ENCODE assay signal across 1 cellular context in the genomic region with DNA sequence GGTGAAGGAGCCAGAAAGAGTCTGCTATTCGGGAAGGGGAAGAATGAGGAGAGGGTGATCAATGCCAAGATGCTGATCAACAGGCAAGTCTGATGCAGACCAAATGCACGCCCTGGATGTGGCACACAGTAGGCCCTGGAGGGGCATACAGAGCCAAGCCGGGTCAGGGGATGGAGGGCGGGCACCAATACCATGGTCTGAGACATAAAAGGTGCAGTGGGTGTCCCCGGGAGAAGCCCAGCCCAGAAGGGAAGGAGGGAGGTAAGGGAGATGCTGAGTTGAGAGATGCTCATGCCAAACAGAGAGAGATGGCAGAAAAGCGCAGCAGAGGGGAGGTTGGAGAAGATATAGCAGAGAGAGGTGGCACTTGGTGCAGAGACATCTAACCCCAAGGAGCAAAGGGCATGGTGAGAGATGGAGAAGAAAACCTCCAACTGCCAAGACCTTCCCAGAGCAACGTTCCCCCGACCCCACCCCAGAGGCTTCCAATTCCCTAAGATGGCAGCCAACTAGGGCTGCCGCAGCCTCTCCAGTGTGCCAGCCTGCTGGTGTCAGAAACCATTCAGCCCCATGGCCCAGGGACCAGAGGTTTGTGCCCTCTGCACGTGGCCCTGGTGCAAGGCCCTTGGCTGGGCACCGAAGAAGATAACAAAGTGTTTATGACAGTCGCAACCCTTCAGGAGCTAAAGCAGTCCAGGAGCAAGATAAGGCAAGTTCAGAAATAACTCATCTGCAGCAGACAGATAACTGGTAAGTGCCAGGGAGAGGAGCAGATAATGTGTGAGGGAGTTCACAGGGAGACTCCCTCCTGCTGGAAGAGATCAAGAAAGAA.
TF ChIP-seq lines count a peak whose summit lies in the region.

No MANE protein-coding gene starts in this region.

TF ChIP-seq in K562, 482 proteins besides CTCF, POLR2A, EP300 and RAD21 (continued from another document and continues in another):
- TF ChIP-seq PKNOX1 (IDR thresholded peaks at IDR 0.05) (peak; percentile 87), HMGN3 (IDR thresholded peaks at IDR 0.05; ENCODE audit: borderline replicate concordance, extremely low read depth, insufficient read length, low read depth, low read length) (peak; percentile 93), MLLT1 (IDR thresholded peaks at IDR 0.05) (0 out of 4 replicates have a peak, but pooled peaks of 1 of the 2 experiments have one; percentile 39), ZNF212 (CRISPR knock-in tag; IDR thresholded peaks at IDR 0.05) (0 out of 2 replicates have a peak, but pooled peaks have one; percentile 32), PYGO2 (tag; IDR thresholded peaks at IDR 0.05) (peak; percentile 71), TAF7 (tag; IDR thresholded peaks at IDR 0.05) (no peak), ARNT (IDR thresholded peaks at IDR 0.05) (peak; percentile 45 to 91; a peak in 2 of 4 replicates), KLF13 (tag; IDR thresholded peaks at IDR 0.05; ENCODE audit: borderline replicate concordance, low read depth) (no peak), NFIC (IDR thresholded peaks at IDR 0.05) (peak; percentile 93), ZBTB1 (CRISPR knock-in tag; IDR thresholded peaks at IDR 0.05; ENCODE audit: borderline replicate concordance, low read depth) (0 out of 2 replicates have a peak, but pooled peaks have one; percentile 49), RB1 (IDR thresholded peaks at IDR 0.05; ENCODE audit: low read depth) (no peak; the same call in 1 of the 2 replicates), CTBP1 (IDR thresholded peaks at IDR 0.05; ENCODE audit: borderline replicate concordance) (peak; percentile 98), OTX1 (CRISPR knock-in tag; IDR thresholded peaks at IDR 0.05) (0 out of 2 replicates have a peak, but pooled peaks have one; percentile 42), SLC30A9 (CRISPR knock-in tag; IDR thresholded peaks at IDR 0.05) (no peak), ZNF584 (CRISPR knock-in tag; IDR thresholded peaks at IDR 0.05; ENCODE audit: low read depth) (peak; percentile 61; the same call in 1 of the 2 replicates), GATA2 (CRISPR knock-in tag; IDR thresholded peaks at IDR 0.05) (peak; percentile 95), ZNF589 (CRISPR knock-in tag; IDR thresholded peaks at IDR 0.05; ENCODE audit: low read depth) (peak; percentile 91), FOSL1 (tag; conservative IDR thresholded peaks at IDR 0.05) (peak; percentile 71), MEF2D (tag; conservative IDR thresholded peaks at IDR 0.05; ENCODE audit: low read depth) (peak; percentile 99), FOXP1 (CRISPR knock-in tag; IDR thresholded peaks at IDR 0.05) (no peak; the same call in 1 of the 2 replicates), ETV5 (CRISPR knock-in tag; IDR thresholded peaks at IDR 0.05; ENCODE audit: low read depth) (peak; percentile 49; the same call in 1 of the 2 replicates), KLF16 (IDR thresholded peaks at IDR 0.05) (peak; percentile 98), FOXM1 (IDR thresholded peaks at IDR 0.05; ENCODE audit: low read depth) (peak; percentile 89), FOXM1 (CRISPR knock-in tag; IDR thresholded peaks at IDR 0.05; ENCODE audit: low read depth) (no peak), MEIS2 (IDR thresholded peaks at IDR 0.05; ENCODE audit: partially characterized antibody) (peak; percentile 95), DEAF1 (CRISPR knock-in tag; IDR thresholded peaks at IDR 0.05) (no peak), NCOA4 (IDR thresholded peaks at IDR 0.05; ENCODE audit: partially characterized antibody) (peak; percentile 78), KDM1A (IDR thresholded peaks at IDR 0.05) (peak; percentile 88 to 93), ZBTB49 (CRISPR knock-in tag; IDR thresholded peaks at IDR 0.05; ENCODE audit: borderline replicate concordance) (no peak), TBL1XR1 (IDR thresholded peaks at IDR 0.05; ENCODE audit: low read length in 2 of 2) (peak; percentile 75 to 99; a peak in 2 of 4 replicates), HDAC2 (IDR thresholded peaks at IDR 0.05) (peak; percentile 95), RNF2 (IDR thresholded peaks at IDR 0.05) (peak; percentile 88; the same call in 1 of the 2 replicates), ZMIZ1 (IDR thresholded peaks at IDR 0.05; ENCODE audit: low read depth in 2 of 2, low read length in 2 of 2) (peak in 1 of 2 experiments; percentile 94; a peak in 2 of 4 replicates), ZNF41 (CRISPR knock-in tag; conservative IDR thresholded peaks at IDR 0.05) (peak; percentile 66; the same call in 1 of the 2 replicates), CBFA2T3 (IDR thresholded peaks at IDR 0.05) (peak; percentile 99), HEY1 (CRISPR knock-in tag; IDR thresholded peaks at IDR 0.05; ENCODE audit: borderline replicate concordance) (peak; percentile 50; the same call in 1 of the 2 replicates), HLTF (IDR thresholded peaks at IDR 0.05) (peak; percentile 86; the same call in 1 of the 2 replicates), JUN (IDR thresholded peaks at IDR 0.05; ENCODE audit: borderline replicate concordance, low read depth, low read length) (peak; percentile 12; the same call in 1 of the 2 replicates), JUN (CRISPR knock-in tag; IDR thresholded peaks at IDR 0.05; ENCODE audit: borderline replicate concordance) (no peak), BHLHE40 (IDR thresholded peaks at IDR 0.05; ENCODE audit: low read length) (peak; percentile 88), ZEB2 (IDR thresholded peaks at IDR 0.05) (peak; percentile 81; the same call in 1 of the 2 replicates), FOXK2 (conservative IDR thresholded peaks at IDR 0.05 in 1 of 2, IDR thresholded peaks at IDR 0.05 in 1 of 2; ENCODE audit: low read depth in 2 of 2) (peak in 1 of 2 experiments; percentile 57; a peak in 1 of 4 replicates), E2F3 (CRISPR knock-in tag; IDR thresholded peaks at IDR 0.05) (no peak)
- TF ChIP-seq, protein P1, sequence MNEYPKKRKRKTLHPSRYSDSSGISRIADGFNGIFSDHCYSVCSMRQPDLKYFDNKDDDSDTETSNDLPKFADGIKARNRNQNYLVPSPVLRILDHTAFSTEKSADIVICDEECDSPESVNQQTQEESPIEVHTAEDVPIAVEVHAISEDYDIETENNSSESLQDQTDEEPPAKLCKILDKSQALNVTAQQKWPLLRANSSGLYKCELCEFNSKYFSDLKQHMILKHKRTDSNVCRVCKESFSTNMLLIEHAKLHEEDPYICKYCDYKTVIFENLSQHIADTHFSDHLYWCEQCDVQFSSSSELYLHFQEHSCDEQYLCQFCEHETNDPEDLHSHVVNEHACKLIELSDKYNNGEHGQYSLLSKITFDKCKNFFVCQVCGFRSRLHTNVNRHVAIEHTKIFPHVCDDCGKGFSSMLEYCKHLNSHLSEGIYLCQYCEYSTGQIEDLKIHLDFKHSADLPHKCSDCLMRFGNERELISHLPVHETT (CRISPR knock-in tag; conservative IDR thresholded peaks at IDR 0.05 in 1 of 2, IDR thresholded peaks at IDR 0.05 in 1 of 2) = peak in 1 of 2 experiments; percentile 88; a peak in 2 of 4 replicates
- TF ChIP-seq, protein P2, sequence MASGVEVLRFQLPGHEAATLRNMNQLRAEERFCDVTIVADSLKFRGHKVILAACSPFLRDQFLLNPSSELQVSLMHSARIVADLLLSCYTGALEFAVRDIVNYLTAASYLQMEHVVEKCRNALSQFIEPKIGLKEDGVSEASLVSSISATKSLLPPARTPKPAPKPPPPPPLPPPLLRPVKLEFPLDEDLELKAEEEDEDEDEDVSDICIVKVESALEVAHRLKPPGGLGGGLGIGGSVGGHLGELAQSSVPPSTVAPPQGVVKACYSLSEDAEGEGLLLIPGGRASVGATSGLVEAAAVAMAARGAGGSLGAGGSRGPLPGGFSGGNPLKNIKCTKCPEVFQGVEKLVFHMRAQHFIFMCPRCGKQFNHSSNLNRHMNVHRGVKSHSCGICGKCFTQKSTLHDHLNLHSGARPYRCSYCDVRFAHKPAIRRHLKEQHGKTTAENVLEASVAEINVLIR (CRISPR knock-in tag; IDR thresholded peaks at IDR 0.05) = 0 out of 2 replicates have a peak, but pooled peaks have one; percentile 29
- TF ChIP-seq, protein P3, sequence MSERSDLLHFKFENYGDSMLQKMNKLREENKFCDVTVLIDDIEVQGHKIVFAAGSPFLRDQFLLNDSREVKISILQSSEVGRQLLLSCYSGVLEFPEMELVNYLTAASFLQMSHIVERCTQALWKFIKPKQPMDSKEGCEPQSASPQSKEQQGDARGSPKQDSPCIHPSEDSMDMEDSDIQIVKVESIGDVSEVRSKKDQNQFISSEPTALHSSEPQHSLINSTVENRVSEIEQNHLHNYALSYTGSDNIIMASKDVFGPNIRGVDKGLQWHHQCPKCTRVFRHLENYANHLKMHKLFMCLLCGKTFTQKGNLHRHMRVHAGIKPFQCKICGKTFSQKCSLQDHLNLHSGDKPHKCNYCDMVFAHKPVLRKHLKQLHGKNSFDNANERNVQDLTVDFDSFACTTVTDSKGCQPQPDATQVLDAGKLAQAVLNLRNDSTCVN (CRISPR knock-in tag; IDR thresholded peaks at IDR 0.05) = no peak
- TF ChIP-seq, protein P4, sequence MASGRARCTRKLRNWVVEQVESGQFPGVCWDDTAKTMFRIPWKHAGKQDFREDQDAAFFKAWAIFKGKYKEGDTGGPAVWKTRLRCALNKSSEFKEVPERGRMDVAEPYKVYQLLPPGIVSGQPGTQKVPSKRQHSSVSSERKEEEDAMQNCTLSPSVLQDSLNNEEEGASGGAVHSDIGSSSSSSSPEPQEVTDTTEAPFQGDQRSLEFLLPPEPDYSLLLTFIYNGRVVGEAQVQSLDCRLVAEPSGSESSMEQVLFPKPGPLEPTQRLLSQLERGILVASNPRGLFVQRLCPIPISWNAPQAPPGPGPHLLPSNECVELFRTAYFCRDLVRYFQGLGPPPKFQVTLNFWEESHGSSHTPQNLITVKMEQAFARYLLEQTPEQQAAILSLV (tag; IDR thresholded peaks at IDR 0.05) = no peak
